In genomic region chr18:12946549-12947354, GRCh38 we compare ENCODE assay signal across 1 cellular context.
TF ChIP-seq lines count a peak whose summit lies in the region.

No MANE protein-coding gene starts in this region.

TF ChIP-seq in HEK293, 187 proteins besides CTCF, POLR2A, EP300 and RAD21 (continued from another document and continues in another):
- no peak for TF ChIP-seq ZFP3 (tag by site-specific recombination; IDR thresholded peaks at IDR 0.05; ENCODE audit: low read depth)
- no peak for TF ChIP-seq KLF17 (tag by site-specific recombination; IDR thresholded peaks at IDR 0.05)
- TF ChIP-seq ZNF211 (tag by site-specific recombination; IDR thresholded peaks at IDR 0.05; ENCODE audit: low read depth), result no peak
- TF ChIP-seq ZNF223 (tag by site-specific recombination; IDR thresholded peaks at IDR 0.05), result no peak
- TF ChIP-seq ZNF621 (tag by site-specific recombination; IDR thresholded peaks at IDR 0.05), result no peak
- TF ChIP-seq, protein P1, sequence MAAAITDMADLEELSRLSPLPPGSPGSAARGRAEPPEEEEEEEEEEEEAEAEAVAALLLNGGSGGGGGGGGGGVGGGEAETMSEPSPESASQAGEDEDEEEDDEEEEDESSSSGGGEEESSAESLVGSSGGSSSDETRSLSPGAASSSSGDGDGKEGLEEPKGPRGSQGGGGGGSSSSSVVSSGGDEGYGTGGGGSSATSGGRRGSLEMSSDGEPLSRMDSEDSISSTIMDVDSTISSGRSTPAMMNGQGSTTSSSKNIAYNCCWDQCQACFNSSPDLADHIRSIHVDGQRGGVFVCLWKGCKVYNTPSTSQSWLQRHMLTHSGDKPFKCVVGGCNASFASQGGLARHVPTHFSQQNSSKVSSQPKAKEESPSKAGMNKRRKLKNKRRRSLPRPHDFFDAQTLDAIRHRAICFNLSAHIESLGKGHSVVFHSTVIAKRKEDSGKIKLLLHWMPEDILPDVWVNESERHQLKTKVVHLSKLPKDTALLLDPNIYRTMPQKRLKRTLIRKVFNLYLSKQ (tag by site-specific recombination; IDR thresholded peaks at IDR 0.05; ENCODE audit: borderline replicate concordance), result no peak
- TF ChIP-seq, protein P2, sequence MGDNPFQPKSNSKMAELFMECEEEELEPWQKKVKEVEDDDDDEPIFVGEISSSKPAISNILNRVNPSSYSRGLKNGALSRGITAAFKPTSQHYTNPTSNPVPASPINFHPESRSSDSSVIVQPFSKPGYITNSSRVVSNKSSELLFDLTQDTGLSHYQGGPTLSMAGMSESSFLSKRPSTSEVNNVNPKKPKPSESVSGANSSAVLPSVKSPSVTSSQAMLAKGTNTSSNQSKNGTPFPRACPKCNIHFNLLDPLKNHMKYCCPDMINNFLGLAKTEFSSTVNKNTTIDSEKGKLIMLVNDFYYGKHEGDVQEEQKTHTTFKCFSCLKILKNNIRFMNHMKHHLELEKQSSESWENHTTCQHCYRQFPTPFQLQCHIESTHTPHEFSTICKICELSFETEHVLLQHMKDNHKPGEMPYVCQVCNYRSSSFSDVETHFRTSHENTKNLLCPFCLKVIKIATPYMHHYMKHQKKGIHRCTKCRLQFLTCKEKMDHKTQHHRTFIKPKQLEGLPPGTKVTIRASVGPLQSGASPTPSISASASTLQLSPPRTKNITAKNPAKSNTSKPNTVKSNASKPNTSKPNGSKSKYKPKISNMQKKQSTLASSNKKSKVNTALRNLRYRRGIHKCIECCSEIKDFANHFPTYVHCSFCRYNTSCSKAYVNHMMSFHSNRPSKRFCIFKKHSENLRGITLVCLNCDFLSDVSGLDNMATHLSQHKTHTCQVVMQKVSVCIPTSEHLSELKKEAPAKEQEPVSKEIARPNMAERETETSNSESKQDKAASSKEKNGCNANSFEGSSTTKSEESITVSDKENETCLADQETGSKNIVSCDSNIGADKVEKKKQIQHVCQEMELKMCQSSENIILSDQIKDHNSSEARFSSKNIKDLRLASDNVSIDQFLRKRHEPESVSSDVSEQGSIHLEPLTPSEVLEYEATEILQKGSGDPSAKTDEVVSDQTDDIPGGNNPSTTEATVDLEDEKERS (tag by site-specific recombination; IDR thresholded peaks at IDR 0.05), result no peak
- peak; percentile 86; the same call in 1 of the 2 replicates for TF ChIP-seq ZFP37 (tag by site-specific recombination; IDR thresholded peaks at IDR 0.05)
- TF ChIP-seq ZNF843 (tag by site-specific recombination; IDR thresholded peaks at IDR 0.05), result no peak
- no peak for TF ChIP-seq ZNF488 (tag by site-specific recombination; IDR thresholded peaks at IDR 0.05)
- 0 out of 2 replicates have a peak, but pooled peaks have one; percentile 22 for TF ChIP-seq HOXC10 (CRISPR knock-in tag; IDR thresholded peaks at IDR 0.05)
- TF ChIP-seq, protein P3, sequence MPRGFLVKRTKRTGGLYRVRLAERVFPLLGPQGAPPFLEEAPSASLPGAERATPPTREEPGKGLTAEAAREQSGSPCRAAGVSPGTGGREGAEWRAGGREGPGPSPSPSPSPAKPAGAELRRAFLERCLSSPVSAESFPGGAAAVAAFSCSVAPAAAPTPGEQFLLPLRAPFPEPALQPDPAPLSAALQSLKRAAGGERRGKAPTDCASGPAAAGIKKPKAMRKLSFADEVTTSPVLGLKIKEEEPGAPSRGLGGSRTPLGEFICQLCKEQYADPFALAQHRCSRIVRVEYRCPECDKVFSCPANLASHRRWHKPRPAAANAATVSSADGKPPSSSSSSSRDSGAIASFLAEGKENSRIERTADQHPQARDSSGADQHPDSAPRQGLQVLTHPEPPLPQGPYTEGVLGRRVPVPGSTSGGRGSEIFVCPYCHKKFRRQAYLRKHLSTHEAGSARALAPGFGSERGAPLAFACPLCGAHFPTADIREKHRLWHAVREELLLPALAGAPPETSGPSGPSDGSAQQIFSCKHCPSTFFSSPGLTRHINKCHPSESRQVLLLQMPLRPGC (tag by site-specific recombination; IDR thresholded peaks at IDR 0.05), result no peak
- TF ChIP-seq ZNF626 (tag by site-specific recombination; IDR thresholded peaks at IDR 0.05), result no peak
- no peak for TF ChIP-seq BCL6B (tag by site-specific recombination; IDR thresholded peaks at IDR 0.05)
- 0 out of 2 replicates have a peak, but pooled peaks have one; percentile 34 for TF ChIP-seq ZEB2 (tag by site-specific recombination; IDR thresholded peaks at IDR 0.05)
- TF ChIP-seq ZNF521 (tag by site-specific recombination; IDR thresholded peaks at IDR 0.05), result no peak
- TF ChIP-seq ZNF624 (tag by site-specific recombination; IDR thresholded peaks at IDR 0.05), result no peak
- no peak for TF ChIP-seq ZNF747 (tag by site-specific recombination; IDR thresholded peaks at IDR 0.05)
- no peak for TF ChIP-seq PRDM4 (tag by site-specific recombination; IDR thresholded peaks at IDR 0.05)
- TF ChIP-seq ZNF473 (tag by site-specific recombination; IDR thresholded peaks at IDR 0.05), result no peak
- TF ChIP-seq ZNF558 (tag by site-specific recombination; IDR thresholded peaks at IDR 0.05), result no peak
- peak; percentile 59 for TF ChIP-seq ZNF366 (tag by site-specific recombination; conservative IDR thresholded peaks at IDR 0.05)
- no peak for TF ChIP-seq ZBTB26 (tag by site-specific recombination; optimal IDR thresholded peaks at IDR 0.05)
- peak; percentile 78 for TF ChIP-seq ZBTB8A (tag by site-specific recombination; IDR thresholded peaks at IDR 0.05)
- TF ChIP-seq ZNF529 (tag by site-specific recombination; IDR thresholded peaks at IDR 0.05; ENCODE audit: insufficient replicate concordance), result no peak
- no peak for TF ChIP-seq FEZF1 (tag by site-specific recombination; IDR thresholded peaks at IDR 0.05)
- no peak for TF ChIP-seq MEIS1 (CRISPR knock-in tag; IDR thresholded peaks at IDR 0.05; ENCODE audit: borderline replicate concordance)
- TF ChIP-seq ZSCAN4 (tag by site-specific recombination; IDR thresholded peaks at IDR 0.05), result no peak
- TF ChIP-seq ZNF600 (tag by site-specific recombination; IDR thresholded peaks at IDR 0.05), result no peak
- TF ChIP-seq ZNF830 (tag by site-specific recombination; IDR thresholded peaks at IDR 0.05; ENCODE audit: low read depth), result no peak
- no peak for TF ChIP-seq ZNF585B (tag by site-specific recombination; IDR thresholded peaks at IDR 0.05)
- TF ChIP-seq ZNF19 (tag by site-specific recombination; IDR thresholded peaks at IDR 0.05; ENCODE audit: low read depth), result no peak
- TF ChIP-seq ELK4 (IDR thresholded peaks at IDR 0.05; ENCODE audit: borderline replicate concordance, low read depth, low read length), result no peak
- TF ChIP-seq KLF1 (tag by site-specific recombination; IDR thresholded peaks at IDR 0.05), result no peak
- no peak for TF ChIP-seq ZNF112 (tag by site-specific recombination; IDR thresholded peaks at IDR 0.05)
- TF ChIP-seq REPIN1 (tag by site-specific recombination; IDR thresholded peaks at IDR 0.05; ENCODE audit: low read depth), result no peak
- no peak for TF ChIP-seq ZNF548 (tag by site-specific recombination; IDR thresholded peaks at IDR 0.05)
- no peak for TF ChIP-seq EGR2 (tag by site-specific recombination; IDR thresholded peaks at IDR 0.05; ENCODE audit: low read depth)
- TF ChIP-seq ZNF202 (tag by site-specific recombination; IDR thresholded peaks at IDR 0.05; ENCODE audit: borderline replicate concordance), result no peak
- TF ChIP-seq BCL11A (tag by site-specific recombination; IDR thresholded peaks at IDR 0.05; ENCODE audit: low read depth), result no peak
- TF ChIP-seq BCL11B (tag by site-specific recombination; IDR thresholded peaks at IDR 0.05; ENCODE audit: low read depth), result no peak
- TF ChIP-seq ZNF514 (tag by site-specific recombination; IDR thresholded peaks at IDR 0.05), result no peak
- no peak; the same call in 1 of the 2 replicates for TF ChIP-seq ZNF629 (tag by site-specific recombination; IDR thresholded peaks at IDR 0.05)
- no peak for TF ChIP-seq ZNF157 (tag by site-specific recombination; IDR thresholded peaks at IDR 0.05)
- TF ChIP-seq ZNF596 (tag by site-specific recombination; IDR thresholded peaks at IDR 0.05), result no peak
- no peak for TF ChIP-seq TSHZ1 (tag by site-specific recombination; IDR thresholded peaks at IDR 0.05; ENCODE audit: borderline replicate concordance)
